In the genomic region with DNA sequence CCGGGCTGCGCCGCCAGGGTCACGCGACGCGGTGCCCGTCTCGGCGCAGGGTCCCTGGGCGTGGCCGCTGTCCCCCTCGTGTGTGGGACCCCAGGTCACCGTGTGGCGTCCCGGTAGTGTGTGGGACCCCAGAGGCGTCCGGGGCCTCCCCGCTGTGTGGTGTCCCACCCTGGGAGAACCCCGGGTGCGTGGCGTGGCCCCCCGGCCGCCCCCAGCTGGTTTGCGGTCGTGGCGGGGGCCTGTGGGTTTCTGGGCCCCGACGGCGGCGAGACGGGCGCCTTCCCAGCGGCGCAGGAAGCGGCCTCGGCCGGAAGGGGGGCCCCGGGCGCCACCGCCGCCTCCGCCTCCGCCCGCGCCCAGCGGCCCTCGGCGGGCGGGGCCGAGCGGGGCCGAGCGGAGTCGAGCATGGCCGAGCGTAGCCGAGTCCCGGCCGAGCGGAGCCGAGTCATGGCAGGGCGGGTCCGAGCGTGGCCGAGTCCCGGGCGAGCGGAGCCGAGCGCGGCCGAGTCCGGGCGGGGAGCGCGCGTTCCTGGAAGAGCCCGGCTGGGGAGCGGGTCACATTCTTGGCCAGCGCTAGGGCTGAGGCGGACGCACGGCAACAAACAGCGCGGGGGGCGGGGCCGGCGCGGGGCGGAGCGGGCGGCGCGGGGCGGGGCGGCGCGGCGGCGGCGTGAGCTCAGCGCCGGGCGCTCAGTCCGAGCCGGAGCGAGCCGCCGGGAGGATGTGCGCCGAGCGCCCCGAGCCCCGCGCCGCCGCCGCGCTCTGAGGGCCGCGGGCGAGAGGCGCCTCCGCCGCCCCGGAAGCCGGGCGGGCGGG, we compare ENCODE assay signal across 8 cellular contexts. TPM values are rescaled to one million over a fixed set of nuclear protein-coding genes. Genes with fewer than 3 reads are reported as not detected.
DNase-seq lines count a peak whose midpoint lies in the region; ATAC-seq and TF ChIP-seq lines count a peak whose summit lies in the region.

No MANE protein-coding gene starts in this region.

- peak overlapping the region; percentile 84 for H3K9ac ChIP-seq in SK-N-MC (ENCODE audit: insufficient read length)

- H3K4me1 ChIP-seq in suprapubic skin: peaks cover 44% of the 10 kb centered on the region

- peak; percentile 100 for DNase-seq in GM10248 (ENCODE audit: extremely low spot score)
- peak; percentile 95 for DNase-seq in NB4 (ENCODE audit: low read depth)
- DNase-seq in SK-N-MC (ENCODE audit: low read depth, low spot score): no peak
- DNase-seq in globus pallidus (ENCODE audit: low spot score): peak; percentile 96
- peak; percentile 91 for DNase-seq in occipital lobe (lab: John Stamatoyannopoulos, UW)
- DNase-seq in suprapubic skin (ENCODE audit: low spot score in 2 of 2): peak; percentile 95 to 98

- peak; percentile 28 for TF ChIP-seq CTCF in GM10248 (IDR thresholded peaks at IDR 0.05; ENCODE audit: control extremely low read depth, extremely low read depth, low read depth, missing control alignments)
- no peak for TF ChIP-seq CTCF in NB4 (IDR thresholded peaks at IDR 0.05; ENCODE audit: low read depth, low read length)
- no peak for TF ChIP-seq CTCF in suprapubic skin (IDR thresholded peaks at IDR 0.05)

- no peaks in the 10 kb centered on the region for H3K9me3 ChIP-seq in SK-N-MC (ENCODE audit: low read depth, low read length)
- H3K9me3 ChIP-seq in suprapubic skin: no peaks in the 10 kb centered on the region

- H3K36me3 Mint-ChIP-seq in activated naive CD4-positive, alpha-beta T cell treated with anti-CD3 and anti-CD28 coated beads, Interleukin-2, amount 50 U/mL, for 24 hours: peaks cover 2% of the 10 kb centered on the region

- no peaks in the 10 kb centered on the region for H3K27me3 Mint-ChIP-seq in activated naive CD4-positive, alpha-beta T cell treated with anti-CD3 and anti-CD28 coated beads, Interleukin-2, amount 50 U/mL, for 24 hours

- H3K36me3 ChIP-seq in SK-N-MC (ENCODE audit: insufficient read depth, low read length) (no peaks in the 10 kb centered on the region), suprapubic skin (no peaks in the 10 kb centered on the region)

- peaks cover 21% of the 10 kb centered on the region for H3K4me1 Mint-ChIP-seq in activated naive CD4-positive, alpha-beta T cell treated with anti-CD3 and anti-CD28 coated beads, Interleukin-2, amount 50 U/mL, for 24 hours

- CTCF ChIA-PET in GM10248 (lab: Yijun Ruan, JAX): interaction anchor here (0.8 to 2.4 kb wide), 2 partner anchors 32 to 154 kb away, joined by 3 to 11 read pairs; partner anchors contain the start of gene FAAP20

- no peak for TF ChIP-seq EP300 in suprapubic skin (IDR thresholded peaks at IDR 0.05)

- H3K9me3 Mint-ChIP-seq in activated naive CD4-positive, alpha-beta T cell treated with anti-CD3 and anti-CD28 coated beads, Interleukin-2, amount 50 U/mL, for 24 hours: no peaks in the 10 kb centered on the region

- H3K4me3 ChIP-seq in NB4 (ENCODE audit: low read depth, low read length): no peak overlapping the region
- H3K4me3 ChIP-seq in SK-N-MC: peak overlapping the region; percentile 69
- H3K4me3 ChIP-seq in suprapubic skin: peak overlapping the region; percentile 82

- no peaks in the 10 kb centered on the region for H3K27me3 ChIP-seq in suprapubic skin

- under 1% methylated on average over 18 of the region's 130 CpGs for WGBS in suprapubic skin

- TF ChIP-seq POLR2A in NB4 (IDR thresholded peaks at IDR 0.05; ENCODE audit: extremely low read depth, insufficient read length) (peak; percentile 56), suprapubic skin (IDR thresholded peaks at IDR 0.05) (peak in 1 of 2 donors; percentile 91)

- POLR2A ChIA-PET in GM10248 (lab: Yijun Ruan, JAX): interaction anchor here (0.5 to 1.5 kb wide), 10 partner anchors 9 to 154 kb away, joined by 3 to 6 read pairs (median 3); no protein-coding TSS in a partner anchor

- peak overlapping the region; percentile 27 for H3K27ac Mint-ChIP-seq in activated naive CD4-positive, alpha-beta T cell treated with anti-CD3 and anti-CD28 coated beads, Interleukin-2, amount 50 U/mL, for 24 hours

- peak; percentile 83 for ATAC-seq in HG02571 (IDR thresholded peaks at IDR 0.05; ENCODE audit: unreplicated experiment)

- H3K4me3 Mint-ChIP-seq in activated naive CD4-positive, alpha-beta T cell treated with anti-CD3 and anti-CD28 coated beads, Interleukin-2, amount 50 U/mL, for 24 hours: peak overlapping the region; percentile 64

- peak overlapping the region; percentile 87 for H3K27ac ChIP-seq in SK-N-MC
- peak overlapping the region; percentile 98 for H3K27ac ChIP-seq in suprapubic skin

RNA-seq across cellular contexts. Expression of gene SKI, which starts 0.6 kb away (rescaled TPM):
- 19.3 TPM for total RNA-seq in occipital lobe
- total RNA-seq in suprapubic skin: 10 to 100 TPM; 51.8 to 91.2 (median 68.1) TPM

RNA-seq across cellular contexts. Expression of gene FAAP20, which starts 33.0 kb away (rescaled TPM):
- 20.3 TPM for total RNA-seq in occipital lobe
- 10 to 100 TPM; 18.6 to 47.3 (median 24.9) TPM for total RNA-seq in suprapubic skin
